ENCODE assay signal across 9 cellular contexts in the genomic region with DNA sequence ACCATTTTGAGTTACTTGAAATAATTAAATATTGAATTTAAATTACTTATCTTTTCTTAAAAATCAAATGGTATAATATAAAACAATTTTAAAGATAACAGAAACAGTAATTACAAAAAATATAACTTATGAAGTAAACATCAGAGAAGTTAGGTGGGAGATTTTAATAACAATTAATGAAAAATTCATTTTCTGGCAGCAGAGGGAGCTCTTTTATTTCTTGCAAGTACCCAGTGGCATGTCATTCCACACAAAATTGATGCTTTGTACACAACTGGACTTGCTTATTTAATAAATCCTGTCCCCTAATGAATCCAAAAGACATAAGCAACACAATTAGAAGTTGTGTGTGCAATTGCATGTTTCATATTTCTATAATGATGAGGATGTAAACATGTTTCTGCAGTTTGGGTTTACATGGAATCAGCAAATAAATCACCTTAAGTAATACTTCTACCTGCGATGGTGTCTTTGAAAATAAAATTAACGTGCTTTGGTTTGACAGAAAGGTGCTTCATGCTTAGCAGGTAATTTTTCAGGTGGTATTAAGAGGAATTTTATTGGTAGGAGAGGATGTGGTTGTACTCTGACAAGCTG.
DNase-seq lines count a peak whose midpoint lies in the region; ATAC-seq, FAIRE-seq and TF ChIP-seq lines count a peak whose summit lies in the region.
"Had no signal": no experiment of that assay in that cellular context is flagged by ENCODE, and none has a peak within 500 bp of the region (broad histone marks: within the 10 kb centered on the region; RNA-seq: fewer than 3 reads in every experiment).

No MANE protein-coding gene starts in this region.

- TF ChIP-seq POLR2A in GM12878 (IDR thresholded peaks at IDR 0.05; ENCODE audit: low read depth, low read length) = no peak

- CTCF ChIA-PET in GM10248 (lab: Yijun Ruan, JAX) (no interaction called here), GM12878 (lab: Yijun Ruan, JAX) (interaction anchor here (0.8 to 1.7 kb wide), 5 partner anchors 9 to 126 kb away, joined by 3 to 4 read pairs (median 3); no protein-coding TSS in a partner anchor)

- DNase-seq in GM10248 (ENCODE audit: extremely low spot score) (no peak), MV-4-11 (lab: John Stamatoyannopoulos, UW) (peak; percentile 1), GM12878 (ENCODE audit: low read depth, low spot score) (no peak), neural crest cell (ENCODE audit: low read depth, low spot score) (no peak), C1 segment of cervical spinal cord (lab: John Stamatoyannopoulos, UW) (no peak)
- DNase-seq: activated naive CD4-positive, alpha-beta T cell treated with anti-CD3 and anti-CD28 coated beads, Interleukin-2, amount 50 U/mL, for 16 hours; lower lobe of right lung had no signal

- no peak overlapping the region for H3K4me3 ChIP-seq in GM12878
- H3K4me3 ChIP-seq: lower lobe of right lung had no signal

- intact Hi-C loops in GM12878 (cut with micrococcal nuclease; ENCODE audit: unreplicated experiment) = no loop called here

- no peak for FAIRE-seq in GM12878 (lab: Jason Lieb, UNC)

- H3K27ac ChIP-seq in GM12878 (ENCODE audit: control insufficient read depth, insufficient read depth) = no peak overlapping the region
- H3K27ac ChIP-seq: lower lobe of right lung had no signal

- ATAC-seq in GM12878 (no peak), HG03469 (IDR thresholded peaks at IDR 0.05; ENCODE audit: unreplicated experiment) (no peak), GM18517 (IDR thresholded peaks at IDR 0.05; ENCODE audit: unreplicated experiment) (no peak)
- ATAC-seq: lower lobe of right lung had no signal

- H3K9me3 ChIP-seq in GM12878 (replicated peaks; ENCODE audit: control insufficient read depth, insufficient read depth, low read length) = no peaks in the 10 kb centered on the region
- H3K9me3 ChIP-seq: lower lobe of right lung had no signal

- no peak overlapping the region for H3K27ac Mint-ChIP-seq in neural crest cell (ENCODE audit: unreplicated experiment)

- H2AFZ ChIP-seq in GM12878 (ENCODE audit: control insufficient read depth, low read depth, low read length) = no peak overlapping the region

- H3K36me3 Mint-ChIP-seq in neural crest cell (ENCODE audit: low read depth) = no peaks in the 10 kb centered on the region

- H3K9me3 Mint-ChIP-seq in neural crest cell = peaks cover under 1% of the 10 kb centered on the region

- SMC1A ChIA-PET in GM12878 (lab: Charles Lee; ENCODE audit: uncharacterized antibody, unreplicated experiment) = interaction anchor here (1.4 kb wide), 1 partner anchor 623 kb away, joined by 4 read pairs; no protein-coding TSS in a partner anchor

- in situ Hi-C loops in GM12878 (cut with MboI) = no loop called here

- no peak overlapping the region for H3K4me2 ChIP-seq in GM12878 (ENCODE audit: control insufficient read depth, insufficient read depth)

- no peaks in the 10 kb centered on the region for H3K36me3 ChIP-seq in GM12878 (ENCODE audit: control insufficient read depth in 2 of 2, insufficient read depth in 2 of 2, low read length in 1 of 2)
- H3K36me3 ChIP-seq: lower lobe of right lung had no signal

- POLR2A ChIA-PET in GM10248 (lab: Yijun Ruan, JAX) (no interaction called here), GM12878 (lab: Charles Lee) (no interaction called here)

- H3K4me1 Mint-ChIP-seq in neural crest cell = peaks cover 8% of the 10 kb centered on the region

- no peaks in the 10 kb centered on the region for H3K27me3 ChIP-seq in GM12878 (replicated peaks in 1 of 2; ENCODE audit: control insufficient read depth in 2 of 2, insufficient read depth in 2 of 2, low read length in 1 of 2)

- RAD21 ChIA-PET in GM12878 (lab: Charles Lee; ENCODE audit: unreplicated experiment) = no interaction called here

- TF ChIP-seq CTCF in GM10248 (IDR thresholded peaks at IDR 0.05; ENCODE audit: control extremely low read depth, extremely low read depth, low read depth, missing control alignments) = peak; percentile 32
- TF ChIP-seq CTCF in GM12878 (IDR thresholded peaks at IDR 0.05 in 2 of 3, conservative IDR thresholded peaks at IDR 0.05 in 1 of 3; ENCODE audit: control insufficient read depth in 2 of 3, extremely low read depth in 1 of 3, insufficient read depth in 1 of 3, low read depth in 3 of 3, low read length in 3 of 3) = peak in 2 of 3 experiments; percentile 15 to 24; a peak in 2 of 6 replicates
- peak; percentile 69 for TF ChIP-seq CTCF in neural crest cell (conservative IDR thresholded peaks at IDR 0.05)

- H3K79me2 ChIP-seq in GM12878 (ENCODE audit: control insufficient read depth, insufficient read depth, low read length) = no peaks in the 10 kb centered on the region

- H3K4me3 Mint-ChIP-seq in neural crest cell = no peak overlapping the region

- 28% methylated on average over 2 of the region's 2 CpGs for WGBS in GM12878 (ENCODE audit: insufficient coverage, insufficient replicate concordance, low lambda C conversion rate, missing lambda C conversion rate)

- H3K27me3 Mint-ChIP-seq in neural crest cell (ENCODE audit: low read depth) = no peaks in the 10 kb centered on the region

- peak; percentile 33; the same call in 1 of the 2 replicates for TF ChIP-seq RAD21 in GM12878 (IDR thresholded peaks at IDR 0.05; ENCODE audit: insufficient read depth, low read depth, low read length)

- BruUV-seq in GM12878 (replicated peaks; lab: Mats Ljungman, UMichigan) = no TSS peak

- no peaks in the 10 kb centered on the region for H3K4me1 ChIP-seq in GM12878 (ENCODE audit: control insufficient read depth, insufficient read depth, low read length)
- H3K4me1 ChIP-seq: lower lobe of right lung had no signal

- no peak overlapping the region for H3K9ac ChIP-seq in GM12878 (ENCODE audit: control insufficient read depth, insufficient read depth, low read length)

- no peaks in the 10 kb centered on the region for H4K20me1 ChIP-seq in GM12878 (ENCODE audit: control insufficient read depth, insufficient read depth)

- TF ChIP-seq EP300 in GM12878 (IDR thresholded peaks at IDR 0.05; ENCODE audit: borderline replicate concordance in 1 of 2, control insufficient read depth in 1 of 2, low read depth in 2 of 2, low read length in 2 of 2) = no peak

TF ChIP-seq in GM12878, 131 proteins besides CTCF, POLR2A, EP300 and RAD21:
- TF ChIP-seq CBX5 (IDR thresholded peaks at IDR 0.05; ENCODE audit: low read depth) = no peak
- no peak for TF ChIP-seq EZH2 (IDR thresholded peaks at IDR 0.05; ENCODE audit: borderline replicate concordance, control insufficient read depth, low read depth, low read length)
- no peak for TF ChIP-seq ZBED1 (IDR thresholded peaks at IDR 0.05; ENCODE audit: borderline replicate concordance)
- no peak for TF ChIP-seq MYC (IDR thresholded peaks at IDR 0.05; ENCODE audit: insufficient read depth, insufficient read length, insufficient replicate concordance, low read length, severe bottlenecking)
- TF ChIP-seq, protein P1, sequence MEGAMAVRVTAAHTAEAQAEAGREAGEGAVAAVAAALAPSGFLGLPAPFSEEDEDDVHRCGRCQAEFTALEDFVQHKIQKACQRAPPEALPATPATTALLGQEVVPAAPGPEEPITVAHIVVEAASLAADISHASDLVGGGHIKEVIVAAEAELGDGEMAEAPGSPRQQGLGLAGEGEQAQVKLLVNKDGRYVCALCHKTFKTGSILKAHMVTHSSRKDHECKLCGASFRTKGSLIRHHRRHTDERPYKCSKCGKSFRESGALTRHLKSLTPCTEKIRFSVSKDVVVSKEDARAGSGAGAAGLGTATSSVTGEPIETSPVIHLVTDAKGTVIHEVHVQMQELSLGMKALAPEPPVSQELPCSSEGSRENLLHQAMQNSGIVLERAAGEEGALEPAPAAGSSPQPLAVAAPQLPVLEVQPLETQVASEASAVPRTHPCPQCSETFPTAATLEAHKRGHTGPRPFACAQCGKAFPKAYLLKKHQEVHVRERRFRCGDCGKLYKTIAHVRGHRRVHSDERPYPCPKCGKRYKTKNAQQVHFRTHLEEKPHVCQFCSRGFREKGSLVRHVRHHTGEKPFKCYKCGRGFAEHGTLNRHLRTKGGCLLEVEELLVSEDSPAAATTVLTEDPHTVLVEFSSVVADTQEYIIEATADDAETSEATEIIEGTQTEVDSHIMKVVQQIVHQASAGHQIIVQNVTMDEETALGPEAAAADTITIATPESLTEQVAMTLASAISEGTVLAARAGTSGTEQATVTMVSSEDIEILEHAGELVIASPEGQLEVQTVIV (IDR thresholded peaks at IDR 0.05; ENCODE audit: borderline replicate concordance, partially characterized antibody) = no peak
- TF ChIP-seq, protein P2, sequence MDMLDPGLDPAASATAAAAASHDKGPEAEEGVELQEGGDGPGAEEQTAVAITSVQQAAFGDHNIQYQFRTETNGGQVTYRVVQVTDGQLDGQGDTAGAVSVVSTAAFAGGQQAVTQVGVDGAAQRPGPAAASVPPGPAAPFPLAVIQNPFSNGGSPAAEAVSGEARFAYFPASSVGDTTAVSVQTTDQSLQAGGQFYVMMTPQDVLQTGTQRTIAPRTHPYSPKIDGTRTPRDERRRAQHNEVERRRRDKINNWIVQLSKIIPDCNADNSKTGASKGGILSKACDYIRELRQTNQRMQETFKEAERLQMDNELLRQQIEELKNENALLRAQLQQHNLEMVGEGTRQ (IDR thresholded peaks at IDR 0.05; ENCODE audit: borderline replicate concordance, low read depth, low read length) = no peak
- TF ChIP-seq BACH1 (IDR thresholded peaks at IDR 0.05; ENCODE audit: borderline replicate concordance) = no peak
- no peak for TF ChIP-seq CBFB (IDR thresholded peaks at IDR 0.05; ENCODE audit: low read depth)
- TF ChIP-seq CREB1 (IDR thresholded peaks at IDR 0.05; ENCODE audit: low read depth) = no peak
- TF ChIP-seq ATF7 (IDR thresholded peaks at IDR 0.05; ENCODE audit: low read depth) = no peak
- no peak for TF ChIP-seq PAX5 (IDR thresholded peaks at IDR 0.05; ENCODE audit: borderline replicate concordance, low read depth, low read length)
- no peak for TF ChIP-seq MEF2B (IDR thresholded peaks at IDR 0.05; ENCODE audit: partially characterized antibody, poor library complexity, severe bottlenecking)
- no peak for TF ChIP-seq TCF12 (IDR thresholded peaks at IDR 0.05; ENCODE audit: low read depth, low read length)
- no peak for TF ChIP-seq SMAD5 (IDR thresholded peaks at IDR 0.05; ENCODE audit: low read depth)
